ENCODE assay signal across 8 cellular contexts in the genomic region with DNA sequence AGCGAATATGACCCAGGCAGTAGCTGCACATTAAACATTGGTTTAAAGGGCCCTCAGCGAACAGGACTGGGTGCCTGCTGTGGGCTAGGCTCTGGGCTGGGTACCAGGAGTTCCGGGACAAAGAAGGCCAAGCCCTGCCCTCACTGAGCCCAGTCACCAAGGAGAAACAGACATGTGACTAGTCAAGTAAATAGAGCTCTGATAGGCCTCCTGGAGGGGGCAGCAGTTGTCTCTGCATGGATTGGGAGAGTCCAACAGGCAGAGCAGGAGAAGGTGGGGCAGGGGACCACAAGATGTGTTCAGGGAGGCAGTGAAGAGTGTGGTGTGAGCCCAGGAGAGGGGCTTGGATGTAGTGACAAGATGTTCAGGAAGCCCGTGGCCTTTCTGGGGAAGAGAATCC.
DNase-seq lines count a peak whose midpoint lies in the region; ATAC-seq lines count a peak whose summit lies in the region.

No MANE protein-coding gene starts in this region.

- no peak for ATAC-seq in GM21723 (IDR thresholded peaks at IDR 0.05; ENCODE audit: unreplicated experiment)

- DNase-seq in AML-193 (lab: John Stamatoyannopoulos, UW) (peak; percentile 34 to 39), HCEC 1CT (peak; percentile 61), SW480 (ENCODE audit: low spot score) (peak; percentile 40), iPS DF 19.7 (ENCODE audit: low read depth, low spot score) (peak; percentile 48), DMS153 treated with DMSO at 0.1 percent for 48 hours (lab: John Stamatoyannopoulos, UW; ENCODE audit: unreplicated experiment) (no peak), C1 segment of cervical spinal cord (lab: John Stamatoyannopoulos, UW) (no peak)
- no peak for DNase-seq in stimulated activated CD4-positive, alpha-beta T cell treated with anti-CD3 and anti-CD28 coated beads, Interleukin-15, amount 100 ng/mL, for 24 hours

Comparison
In these comparisons a context has a peak if more than half of its experiments do, and no peak if none do; other contexts are left out.
1. DNase-seq: peak in AML-193 (2 of 2), HCEC 1CT (single experiment), SW480 (single experiment) and iPS DF 19.7 (single experiment); none in DMS153 treated with DMSO at 0.1 percent for 48 hours (single experiment), C1 segment of cervical spinal cord (0 of 14) and stimulated activated CD4-positive, alpha-beta T cell treated with anti-CD3 and anti-CD28 coated beads, Interleukin-15, amount 100 ng/mL, for 24 hours (single experiment).